Comparison of ENCODE assay signal across 9 cellular contexts in genomic region chr7:106679153-106679931, GRCh38. TPM values are rescaled to one million over a fixed set of nuclear protein-coding genes. Genes with fewer than 3 reads are reported as not detected.
DNase-seq lines count a peak whose midpoint lies in the region; ATAC-seq and TF ChIP-seq lines count a peak whose summit lies in the region.
"Had no signal": no experiment of that assay in that cellular context is flagged by ENCODE, and none has a peak within 500 bp of the region (broad histone marks: within the 10 kb centered on the region; RNA-seq: fewer than 3 reads in every experiment).

No MANE protein-coding gene starts in this region.

- no peaks in the 10 kb centered on the region for H4K20me1 ChIP-seq in PC-9 (ENCODE audit: insufficient read depth)

- H3K79me2 ChIP-seq in PC-9 (ENCODE audit: low read depth) = no peaks in the 10 kb centered on the region

- intact Hi-C loops in CD4-positive, alpha-beta memory T cell (cut with micrococcal nuclease) = no loop called here
- intact Hi-C loops in PC-9 (cut with micrococcal nuclease; ENCODE audit: unreplicated experiment) = no loop called here
- intact Hi-C loops in esophagus squamous epithelium (cut with DNase I) = no loop called here
- intact Hi-C loops in ascending aorta (cut with DNase I) = no loop called here

- no peaks in the 10 kb centered on the region for H3K9me2 ChIP-seq in PC-9 (ENCODE audit: insufficient read depth)

- peaks cover 0 to 2% of the 10 kb centered on the region in 2 donors for H3K27me3 Mint-ChIP-seq in CD4-positive, alpha-beta memory T cell
- no peaks in the 10 kb centered on the region for H3K27me3 Mint-ChIP-seq in activated naive CD4-positive, alpha-beta T cell treated with anti-CD3 and anti-CD28 coated beads, Interleukin-2, amount 10 ng/mL, durations not matched to agents 7 days and 5 days

- peak overlapping the region; percentile 54 for H2AFZ ChIP-seq in PC-9

- peaks cover 6 to 15% (median 10%) of the 10 kb centered on the region in 4 donors for H3K4me1 Mint-ChIP-seq in CD4-positive, alpha-beta memory T cell
- H3K4me1 Mint-ChIP-seq in activated naive CD4-positive, alpha-beta T cell treated with anti-CD3 and anti-CD28 coated beads, Interleukin-2, amount 10 ng/mL, durations not matched to agents 7 days and 5 days = peaks cover 7% of the 10 kb centered on the region

- WGBS in esophagus squamous epithelium, 2 donors = 59 to 70% methylated on average over 6 of the region's 6 CpGs

- peak overlapping the region in 3 of 8 donors; percentile 0 to 27 (median 26) for H3K4me3 Mint-ChIP-seq in CD4-positive, alpha-beta memory T cell
- no peak overlapping the region for H3K4me3 Mint-ChIP-seq in activated naive CD4-positive, alpha-beta T cell treated with anti-CD3 and anti-CD28 coated beads, Interleukin-2, amount 10 ng/mL, durations not matched to agents 7 days and 5 days

- BruUV-seq in PC-9 (replicated peaks; lab: Mats Ljungman, UMichigan) = TSS peak; percentile 80

- H3K4me3 ChIP-seq in CD4-positive, alpha-beta memory T cell (ENCODE audit: low read length in 2 of 2) = no peak overlapping the region
- 0 out of 2 replicates have a peak overlapping the region, but pooled peaks have one; percentile 5 for H3K4me3 ChIP-seq in PC-9
- H3K4me3 ChIP-seq in fibroblast of the aortic adventitia (ENCODE audit: low read depth, low read length) = no peak overlapping the region
- no peak overlapping the region for H3K4me3 ChIP-seq in esophagus squamous epithelium
- no peak overlapping the region for H3K4me3 ChIP-seq in ascending aorta

- no peak for DNase-seq in CD4-positive, alpha-beta memory T cell
- DNase-seq in PC-9 (peak; percentile 31 to 84), fibroblast of the aortic adventitia (ENCODE audit: low read depth) (peak; percentile 69), esophagus squamous epithelium (lab: John Stamatoyannopoulos, UW) (no peak), ascending aorta (ENCODE audit: low spot score in 2 of 2) (no peak), NCI-H774 (lab: John Stamatoyannopoulos, UW) (no peak)
- DNase-seq in activated naive CD4-positive, alpha-beta T cell treated with anti-CD3 and anti-CD28 coated beads, Interleukin-2, amount 10 ng/mL, durations not matched to agents 7 days and 5 days = no peak
- DNase-seq: activated CD4-positive, alpha-beta T cell treated with anti-CD3 and anti-CD28 coated beads for 4 hours had no signal

- TF ChIP-seq POLR2A in esophagus squamous epithelium (IDR thresholded peaks at IDR 0.05) = no peak

- H3F3A ChIP-seq in PC-9 (ENCODE audit: insufficient read depth, low read depth) = peaks cover 19% of the 10 kb centered on the region

- no peaks in the 10 kb centered on the region for H3K9me3 ChIP-seq in CD4-positive, alpha-beta memory T cell (ENCODE audit: control insufficient read depth in 1 of 2, low read length in 2 of 2)
- H3K9me3 ChIP-seq in PC-9 (ENCODE audit: insufficient read depth, low read depth) (peaks cover 4% of the 10 kb centered on the region; the same call in 1 of the 2 replicates), esophagus squamous epithelium (no peaks in the 10 kb centered on the region), ascending aorta (no peaks in the 10 kb centered on the region)

- H3K27me3 ChIP-seq in CD4-positive, alpha-beta memory T cell (ENCODE audit: insufficient read depth, low read length) = no peaks in the 10 kb centered on the region
- H3K27me3 ChIP-seq in PC-9 (ENCODE audit: insufficient read depth, low read depth) = no peaks in the 10 kb centered on the region
- no peaks in the 10 kb centered on the region for H3K27me3 ChIP-seq in esophagus squamous epithelium
- no peaks in the 10 kb centered on the region for H3K27me3 ChIP-seq in ascending aorta

- peaks cover 9% of the 10 kb centered on the region for H3K4me1 ChIP-seq in CD4-positive, alpha-beta memory T cell (ENCODE audit: insufficient read depth, low read length)
- H3K4me1 ChIP-seq in PC-9 (replicated peaks; ENCODE audit: insufficient read depth) (peaks cover 21% of the 10 kb centered on the region), esophagus squamous epithelium (no peaks in the 10 kb centered on the region), ascending aorta (no peaks in the 10 kb centered on the region)

- POLR2A ChIA-PET in CD4-positive, alpha-beta memory T cell (lab: Charles Lee; ENCODE audit: partially characterized antibody) = interaction anchor here (1.1 to 1.3 kb wide), 2 partner anchors 19 to 57 kb away, joined by 3 to 4 read pairs; partner anchors contain the start of gene CCDC71L
- POLR2A ChIA-PET in PC-9 (lab: Charles Lee; ENCODE audit: unreplicated experiment) = interaction anchor here (0.6 kb wide), 1 partner anchor 39 kb away, joined by 7 read pairs; no protein-coding TSS in a partner anchor

- peak; percentile 84 for ATAC-seq in GM21619 (IDR thresholded peaks at IDR 0.05; ENCODE audit: unreplicated experiment)

- no peak overlapping the region for H3K27ac ChIP-seq in CD4-positive, alpha-beta memory T cell (ENCODE audit: low read depth, low read length)
- peak overlapping the region; percentile 91 for H3K27ac ChIP-seq in PC-9
- no peak overlapping the region for H3K27ac ChIP-seq in esophagus squamous epithelium
- H3K27ac ChIP-seq in ascending aorta = no peak overlapping the region

- H3K36me3 Mint-ChIP-seq in CD4-positive, alpha-beta memory T cell = no peaks in the 10 kb centered on the region
- no peaks in the 10 kb centered on the region for H3K36me3 Mint-ChIP-seq in activated naive CD4-positive, alpha-beta T cell treated with anti-CD3 and anti-CD28 coated beads, Interleukin-2, amount 10 ng/mL, durations not matched to agents 7 days and 5 days

- no peaks in the 10 kb centered on the region for H3K9me3 Mint-ChIP-seq in CD4-positive, alpha-beta memory T cell
- H3K9me3 Mint-ChIP-seq in activated naive CD4-positive, alpha-beta T cell treated with anti-CD3 and anti-CD28 coated beads, Interleukin-2, amount 10 ng/mL, durations not matched to agents 7 days and 5 days = peaks cover 2% of the 10 kb centered on the region

- H3K27ac Mint-ChIP-seq in CD4-positive, alpha-beta memory T cell = peak overlapping the region in 5 of 7 donors; percentile 0 to 66 (median 24)
- no peak overlapping the region for H3K27ac Mint-ChIP-seq in activated naive CD4-positive, alpha-beta T cell treated with anti-CD3 and anti-CD28 coated beads, Interleukin-2, amount 10 ng/mL, durations not matched to agents 7 days and 5 days

- CTCF ChIA-PET in CD4-positive, alpha-beta memory T cell (lab: Charles Lee; ENCODE audit: partially characterized antibody) = interaction anchor here (0.9 to 1.2 kb wide), 5 partner anchors 9 to 57 kb away, joined by 3 to 4 read pairs (median 3); partner anchors contain the start of gene CCDC71L
- CTCF ChIA-PET in PC-9 (lab: Charles Lee) = interaction anchor here (0.5 to 1.1 kb wide), 2 partner anchors 73 to 137 kb away, joined by 3 to 8 read pairs; no protein-coding TSS in a partner anchor
- CTCF ChIA-PET in activated naive CD4-positive, alpha-beta T cell treated with anti-CD3 and anti-CD28 coated beads, Interleukin-2, amount 10 ng/mL, durations not matched to agents 7 days and 5 days (lab: Charles Lee) = interaction anchor here (1.1 to 1.9 kb wide), 4 partner anchors 9 to 57 kb away, joined by 3 to 10 read pairs (median 4); partner anchors contain the start of gene CCDC71L

- peak overlapping the region; percentile 43 for H3K4me2 ChIP-seq in PC-9

- H3K36me3 ChIP-seq in CD4-positive, alpha-beta memory T cell (ENCODE audit: insufficient read depth, low read length) = no peaks in the 10 kb centered on the region
- H3K36me3 ChIP-seq in PC-9 (ENCODE audit: low read depth) (no peaks in the 10 kb centered on the region), esophagus squamous epithelium (no peaks in the 10 kb centered on the region), ascending aorta (no peaks in the 10 kb centered on the region)

- no peak for TF ChIP-seq CTCF in PC-9 (conservative IDR thresholded peaks at IDR 0.05)
- no peak for TF ChIP-seq CTCF in fibroblast of the aortic adventitia (IDR thresholded peaks at IDR 0.05; ENCODE audit: insufficient read depth, low read length)
- TF ChIP-seq CTCF in esophagus squamous epithelium (IDR thresholded peaks at IDR 0.05) = no peak
- TF ChIP-seq CTCF in ascending aorta (IDR thresholded peaks at IDR 0.05) = no peak

RNA-seq across cellular contexts. Expression of gene CCDC71L, which starts 18.4 kb away (rescaled TPM):
- total RNA-seq in CD4-positive, alpha-beta memory T cell = 10 to 100 TPM; 16.4 to 16.6 TPM
- polyA plus RNA-seq in CD4-positive, alpha-beta memory T cell = 1 to 10 TPM; 2.6 to 4.8 TPM
- total RNA-seq in PC-9 (2021) (18.4 and 27.5 TPM in 2 replicates), fibroblast of the aortic adventitia (ENCODE audit: low replicate concordance) (25.1 and 40.6 TPM in 2 replicates), esophagus squamous epithelium (10 to 100 TPM in 1 of 4 donors, 1 to 10 TPM in 3; 3.3 to 19.5 (median 4.8) TPM), ascending aorta (46.6 TPM)

Comparison
In these comparisons a context has a peak if more than half of its experiments do, and no peak if none do; other contexts are left out.
1. DNase-seq: peak in PC-9 (2 of 2) and fibroblast of the aortic adventitia (single experiment); none in CD4-positive, alpha-beta memory T cell (0 of 5), esophagus squamous epithelium (single experiment), ascending aorta (0 of 2), activated naive CD4-positive, alpha-beta T cell treated with anti-CD3 and anti-CD28 coated beads, Interleukin-2, amount 10 ng/mL, durations not matched to agents 7 days and 5 days (single experiment) and NCI-H774 (single experiment).